21 cellular contexts compared by ENCODE assay signal in the genomic region with DNA sequence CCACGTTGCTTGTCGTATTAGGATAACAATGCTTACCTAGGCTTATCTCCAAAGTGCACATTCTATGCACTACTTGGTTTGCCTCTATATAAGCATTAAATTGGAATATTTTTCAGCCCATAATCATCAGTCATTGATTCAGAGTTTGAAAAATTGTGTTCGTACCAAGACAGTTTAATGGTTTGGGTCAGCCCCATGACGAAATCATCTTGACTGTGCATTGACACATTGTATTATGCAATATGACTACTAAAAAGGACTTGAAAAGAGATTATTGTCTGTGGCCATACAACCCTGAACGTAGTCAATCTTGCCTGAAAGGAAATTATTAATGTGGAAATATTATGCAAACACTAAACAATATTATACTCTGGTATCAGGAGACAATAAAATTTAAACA.
DNase-seq lines count a peak whose midpoint lies in the region; ATAC-seq and TF ChIP-seq lines count a peak whose summit lies in the region.
"Had no signal": no experiment of that assay in that cellular context is flagged by ENCODE, and none has a peak within 500 bp of the region (broad histone marks: within the 10 kb centered on the region; RNA-seq: fewer than 3 reads in every experiment).

No MANE protein-coding gene starts in this region.

- H3K9me1 ChIP-seq in IMR-90 (ENCODE audit: insufficient read depth, low read length) = peaks cover 4% of the 10 kb centered on the region

- no peak overlapping the region for H2BK15ac ChIP-seq in IMR-90 (ENCODE audit: low read depth, low read length)

- H3K14ac ChIP-seq in IMR-90 (replicated peaks; ENCODE audit: low read depth, low read length) = no peak overlapping the region

- no peak overlapping the region for H4K5ac ChIP-seq in IMR-90 (ENCODE audit: low read depth, low read length)

- no peak overlapping the region for H3K4ac ChIP-seq in IMR-90 (ENCODE audit: low read depth, low read length)

- H3K9me3 Mint-ChIP-seq in Calu3 (ENCODE audit: low read depth, unreplicated experiment) (no peaks in the 10 kb centered on the region), type B pancreatic cell (no peaks in the 10 kb centered on the region)
- H3K9me3 Mint-ChIP-seq: H9 had no signal

- CTCF ChIA-PET in IMR-90 (lab: Yijun Ruan, JAX) = no interaction called here
- CTCF ChIA-PET in Calu3 (lab: Charles Lee) = no interaction called here

- no peak overlapping the region for H2BK120ac ChIP-seq in IMR-90 (ENCODE audit: low read depth, low read length)

- no peaks in the 10 kb centered on the region for H3K79me1 ChIP-seq in IMR-90 (ENCODE audit: low read depth in 1 of 2, low read length in 2 of 2)

- H4K8ac ChIP-seq in IMR-90 (ENCODE audit: low read depth in 2 of 2, low read length in 2 of 2) = no peak overlapping the region

- H3K23ac ChIP-seq in IMR-90 (ENCODE audit: low read depth, low read length) = no peak overlapping the region

- no CpG with 5 or more reads among the region's 5 CpGs for WGBS in IMR-90 (ENCODE audit: extremely low coverage in 2 of 2, insufficient read length in 1 of 2), 2 experiments

- no peak for TF ChIP-seq RAD21 in IMR-90 (IDR thresholded peaks at IDR 0.05; ENCODE audit: low read length)

- H3K4me2 ChIP-seq in IMR-90 (ENCODE audit: low read depth, low read length) = no peak overlapping the region
- H3K4me2 ChIP-seq: SK-N-SH had no signal

- H2BK20ac ChIP-seq in IMR-90 (ENCODE audit: low read depth, low read length) = no peak overlapping the region

- H2AK9ac ChIP-seq in IMR-90 (replicated peaks; ENCODE audit: low read depth, low read length, poor library complexity) = no peak overlapping the region

- no peak overlapping the region for H4K91ac ChIP-seq in IMR-90 (ENCODE audit: insufficient read depth, low read depth, low read length)

- in situ Hi-C loops in IMR-90 (cut with MboI; ENCODE audit: low sequenced_read_pairs) = no loop called here

- DNase-seq in IMR-90 = no peak
- peak; percentile 15 to 72 for DNase-seq in NOMO-1 (lab: John Stamatoyannopoulos, UW; ENCODE audit: unreplicated experiment in 2 of 2)
- peak; percentile 3 for DNase-seq in SKM-1 (lab: John Stamatoyannopoulos, UW; ENCODE audit: unreplicated experiment)
- DNase-seq in left lobe of liver (ENCODE audit: low spot score) = no peak
- DNase-seq in DMS79 (lab: John Stamatoyannopoulos, UW) = no peak
- no peak for DNase-seq in Calu3
- no peak for DNase-seq in type B pancreatic cell (ENCODE audit: extremely low spot score, unreplicated experiment)
- no peak for DNase-seq in WERI-Rb-1
- DNase-seq: DMS 273 treated with DMSO at 0.1 percent for 48 hours, DND-41, H9, HFFc6, KG1, NCI-H1417 treated with DMSO at 0.1 percent for 48 hours, NCI-H187, NCI-H2107, Right ventricle myocardium superior, SK-N-SH, T-cell had no signal

- no peak overlapping the region for H3K4me3 Mint-ChIP-seq in Calu3 (ENCODE audit: low read depth, unreplicated experiment)
- no peak overlapping the region for H3K4me3 Mint-ChIP-seq in type B pancreatic cell
- H3K4me3 Mint-ChIP-seq: B cell, H9, HFFc6, T-cell had no signal

- H3K18ac ChIP-seq in IMR-90 (ENCODE audit: low read depth, low read length) = no peak overlapping the region

- no peaks in the 10 kb centered on the region for H3K27me3 Mint-ChIP-seq in Calu3 (ENCODE audit: unreplicated experiment)
- no peaks in the 10 kb centered on the region for H3K27me3 Mint-ChIP-seq in type B pancreatic cell
- H3K27me3 Mint-ChIP-seq: B cell, T-cell had no signal

- POLR2A ChIA-PET in IMR-90 (lab: Charles Lee; ENCODE audit: unreplicated experiment) = no interaction called here

- H2BK5ac ChIP-seq in IMR-90 (ENCODE audit: low read depth, low read length, poor library complexity, severe bottlenecking) = no peak overlapping the region

- dilution Hi-C loops in IMR-90 (cut with HindIII; ENCODE audit: low sequenced_read_pairs, unreplicated experiment) = no loop called here

- peaks cover 2% of the 10 kb centered on the region for H3K4me1 ChIP-seq in IMR-90 (ENCODE audit: control insufficient read depth, insufficient read depth, low read length)

- H3K4me1 Mint-ChIP-seq in Calu3 (ENCODE audit: low read depth, unreplicated experiment) (peaks cover 8% of the 10 kb centered on the region), type B pancreatic cell (ENCODE audit: unreplicated experiment) (peaks cover 5% of the 10 kb centered on the region)

- intact Hi-C loops in IMR-90 (cut with micrococcal nuclease) = no loop called here
- intact Hi-C loops in Calu3 (cut with micrococcal nuclease; ENCODE audit: unreplicated experiment) = no loop called here

- H3K36me3 Mint-ChIP-seq in Calu3 (ENCODE audit: insufficient read depth, unreplicated experiment) (no peaks in the 10 kb centered on the region), type B pancreatic cell (no peaks in the 10 kb centered on the region)
- H3K36me3 Mint-ChIP-seq: T-cell had no signal

- H3K9me3 ChIP-seq in IMR-90 (ENCODE audit: control insufficient read depth, insufficient read depth, low read length) (no peaks in the 10 kb centered on the region), WERI-Rb-1 (ENCODE audit: severe bottlenecking) (no peaks in the 10 kb centered on the region)
- H3K9me3 ChIP-seq: SK-N-SH had no signal

- BruUV-seq in IMR-90 (replicated peaks; lab: Mats Ljungman, UMichigan) = no TSS peak
- no TSS peak for BruUV-seq in Calu3 (replicated peaks; lab: Mats Ljungman, UMichigan)

- H2AK5ac ChIP-seq in IMR-90 (ENCODE audit: low read depth, low read length) = no peak overlapping the region

- no peak for TF ChIP-seq CTCF in IMR-90 (conservative IDR thresholded peaks at IDR 0.05; ENCODE audit: low read depth, low read length)
- TF ChIP-seq CTCF in Calu3 (IDR thresholded peaks at IDR 0.05; ENCODE audit: unreplicated experiment) = no peak
- TF ChIP-seq CTCF in type B pancreatic cell (conservative IDR thresholded peaks at IDR 0.05) = no peak
- TF ChIP-seq CTCF in WERI-Rb-1 (IDR thresholded peaks at IDR 0.05; ENCODE audit: low read depth, low read length) = no peak

- no peak overlapping the region for H3K4me3 ChIP-seq in IMR-90 (ENCODE audit: insufficient read depth, low read depth, low read length)
- H3K4me3 ChIP-seq in WERI-Rb-1 (ENCODE audit: low read depth, low read length) = no peak overlapping the region
- H3K4me3 ChIP-seq: GM12878 had no signal

- H4K20me1 ChIP-seq in IMR-90 (ENCODE audit: insufficient read depth, low read length) = no peaks in the 10 kb centered on the region

- H3K27me3 ChIP-seq in IMR-90 (ENCODE audit: control insufficient read depth, insufficient read depth, low read length) (peaks cover 7% of the 10 kb centered on the region), WERI-Rb-1 (ENCODE audit: insufficient read depth, low read depth, severe bottlenecking) (no peaks in the 10 kb centered on the region)

- H3K27ac Mint-ChIP-seq in Calu3 (ENCODE audit: unreplicated experiment) (no peak overlapping the region), type B pancreatic cell (no peak overlapping the region)
- H3K27ac Mint-ChIP-seq: B cell, H9, HFFc6, T-cell had no signal

- no peak overlapping the region for H2AFZ ChIP-seq in IMR-90 (replicated peaks; ENCODE audit: low read length, poor library complexity)

- H3K36me3 ChIP-seq in IMR-90 (ENCODE audit: control insufficient read depth, insufficient read depth, low read length) (no peaks in the 10 kb centered on the region), WERI-Rb-1 (no peaks in the 10 kb centered on the region)

- no peak for ATAC-seq in IMR-90 (ENCODE audit: low read depth)
- ATAC-seq in left lobe of liver = peak; percentile 45
- ATAC-seq: GM12878, T-cell had no signal

- H3K27ac ChIP-seq in IMR-90 (ENCODE audit: insufficient read depth, low read length) = no peak overlapping the region
- H3K27ac ChIP-seq in WERI-Rb-1 = no peak overlapping the region

- TF ChIP-seq POLR2A in IMR-90 (IDR thresholded peaks at IDR 0.05; ENCODE audit: low read depth, low read length) = no peak

- H3K56ac ChIP-seq in IMR-90 (ENCODE audit: extremely low read depth, insufficient read depth, low read length) = no peak overlapping the region

- no peak overlapping the region for H3K9ac ChIP-seq in IMR-90 (ENCODE audit: low read depth, low read length)
- H3K9ac ChIP-seq: SK-N-SH had no signal

TF ChIP-seq in IMR-90, 13 proteins besides CTCF, POLR2A, EP300 and RAD21:
- TF ChIP-seq CEBPB (IDR thresholded peaks at IDR 0.05; ENCODE audit: low read depth, low read length) (peak; percentile 39; the same call in 1 of the 2 replicates), MXI1 (IDR thresholded peaks at IDR 0.05; ENCODE audit: borderline replicate concordance, low read depth, low read length) (no peak), RFX5 (IDR thresholded peaks at IDR 0.05; ENCODE audit: low read depth, low read length) (no peak), NFE2L2 (IDR thresholded peaks at IDR 0.05; ENCODE audit: low read depth, low read length) (no peak)
- TF ChIP-seq, protein P1, sequence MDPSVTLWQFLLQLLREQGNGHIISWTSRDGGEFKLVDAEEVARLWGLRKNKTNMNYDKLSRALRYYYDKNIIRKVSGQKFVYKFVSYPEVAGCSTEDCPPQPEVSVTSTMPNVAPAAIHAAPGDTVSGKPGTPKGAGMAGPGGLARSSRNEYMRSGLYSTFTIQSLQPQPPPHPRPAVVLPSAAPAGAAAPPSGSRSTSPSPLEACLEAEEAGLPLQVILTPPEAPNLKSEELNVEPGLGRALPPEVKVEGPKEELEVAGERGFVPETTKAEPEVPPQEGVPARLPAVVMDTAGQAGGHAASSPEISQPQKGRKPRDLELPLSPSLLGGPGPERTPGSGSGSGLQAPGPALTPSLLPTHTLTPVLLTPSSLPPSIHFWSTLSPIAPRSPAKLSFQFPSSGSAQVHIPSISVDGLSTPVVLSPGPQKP (IDR thresholded peaks at IDR 0.05; ENCODE audit: borderline replicate concordance, low read depth, low read length) = no peak

Comparison
In these comparisons a context has a peak if more than half of its experiments do, and no peak if none do; other contexts are left out.
1. DNase-seq: peak in NOMO-1 (2 of 2) and SKM-1 (single experiment); none in IMR-90 (single experiment), left lobe of liver (single experiment), DMS79 (single experiment), Calu3 (single experiment), type B pancreatic cell (single experiment) and WERI-Rb-1 (single experiment).